3 cellular contexts compared by ENCODE assay signal in genomic region chr19:48102870-48103751, GRCh38.
TF ChIP-seq lines count a peak whose summit lies in the region.

No MANE protein-coding gene starts in this region.

TF ChIP-seq in GM23338, 12 proteins besides CTCF, POLR2A, EP300 and RAD21:
- TF ChIP-seq NANOG (IDR thresholded peaks at IDR 0.05; ENCODE audit: borderline replicate concordance) (no peak), ZNF114 (CRISPR knock-in tag; IDR thresholded peaks at IDR 0.05) (0 out of 2 replicates have a peak, but pooled peaks have one; percentile 23)

TF ChIP-seq in GM12878, 131 proteins besides CTCF, POLR2A, EP300 and RAD21 (continues in another document):
- TF ChIP-seq SKIL (IDR thresholded peaks at IDR 0.05; ENCODE audit: low read depth, poor library complexity, severe bottlenecking) (no peak), EED (IDR thresholded peaks at IDR 0.05; ENCODE audit: low read depth) (no peak), CEBPB (IDR thresholded peaks at IDR 0.05; ENCODE audit: borderline replicate concordance in 1 of 2, low read depth in 2 of 2, low read length in 2 of 2) (no peak), MTA3 (IDR thresholded peaks at IDR 0.05; ENCODE audit: borderline replicate concordance, low read length) (no peak), CBX3 (IDR thresholded peaks at IDR 0.05; ENCODE audit: borderline replicate concordance, low read depth) (no peak), MEF2B (IDR thresholded peaks at IDR 0.05; ENCODE audit: partially characterized antibody, poor library complexity, severe bottlenecking) (no peak), E2F4 (IDR thresholded peaks at IDR 0.05; ENCODE audit: low read depth, low read length) (no peak), ZNF687 (IDR thresholded peaks at IDR 0.05) (no peak), SMC3 (IDR thresholded peaks at IDR 0.05; ENCODE audit: borderline replicate concordance, low read length) (peak; percentile 61; the same call in 1 of the 2 replicates), RB1 (IDR thresholded peaks at IDR 0.05; ENCODE audit: borderline replicate concordance) (no peak), NBN (IDR thresholded peaks at IDR 0.05) (no peak), PBX3 (IDR thresholded peaks at IDR 0.05; ENCODE audit: insufficient replicate concordance, low read depth, low read length) (peak; percentile 83), MLLT1 (IDR thresholded peaks at IDR 0.05) (peak; percentile 97), SRF (IDR thresholded peaks at IDR 0.05; ENCODE audit: low read depth in 2 of 2, low read length in 2 of 2) (peak in 1 of 2 experiments; percentile 83; a peak in 2 of 4 replicates)

TF ChIP-seq in liver, 16 proteins besides CTCF, POLR2A, EP300 and RAD21:
- no peak for TF ChIP-seq GABPA (IDR thresholded peaks at IDR 0.05 in 1 of 2, conservative IDR thresholded peaks at IDR 0.05 in 1 of 2)
- TF ChIP-seq MAX (IDR thresholded peaks at IDR 0.05), result no peak
- TF ChIP-seq HNF4A (conservative IDR thresholded peaks at IDR 0.05), result no peak
- no peak for TF ChIP-seq HNF4G (IDR thresholded peaks at IDR 0.05)
- TF ChIP-seq NR2F2 (IDR thresholded peaks at IDR 0.05), result no peak
- no peak for TF ChIP-seq TAF1 (conservative IDR thresholded peaks at IDR 0.05)
- no peak for TF ChIP-seq ZBTB33 (IDR thresholded peaks at IDR 0.05)
- no peak for TF ChIP-seq ATF3 (IDR thresholded peaks at IDR 0.05)
TF ChIP-seq in liver: peak in this region for 0.
